ENCODE assay signal across 10 cellular contexts in genomic region chr7:40199076-40199802, GRCh38.
A peak's percentile ranks its signal among the peaks of the same experiment; 100 is the strongest.
DNase-seq lines count a peak whose midpoint lies in the region; ATAC-seq, FAIRE-seq and TF ChIP-seq lines count a peak whose summit lies in the region.
"Had no signal": no experiment of that assay in that cellular context is flagged by ENCODE, and none has a peak within 500 bp of the region (broad histone marks: within the 10 kb centered on the region; RNA-seq: fewer than 3 reads in every experiment).

No MANE protein-coding gene starts in this region.

- peak in 1 of 2 experiments; percentile 41; a peak in 1 of 5 replicates for TF ChIP-seq RAD21 in A549 (conservative IDR thresholded peaks at IDR 0.05 in 1 of 2, IDR thresholded peaks at IDR 0.05 in 1 of 2)

- 64% methylated on average over 2 of the region's 2 CpGs for WGBS in A549 (ENCODE audit: missing lambda C conversion rate)
- 52 to 64% methylated on average over 2 of the region's 2 CpGs for WGBS in GM23248 (ENCODE audit: low coverage in 1 of 2, low lambda C conversion rate in 2 of 2, missing lambda C conversion rate in 2 of 2), 2 experiments
- 40% methylated on average over 2 of the region's 2 CpGs for whole genome bisulfite sequencing in hepatocyte (ENCODE audit: low lambda C conversion rate, missing lambda C conversion rate)

- no peaks in the 10 kb centered on the region for H3K79me2 ChIP-seq in GM23248 (ENCODE audit: insufficient read depth)
- no peaks in the 10 kb centered on the region for H3K79me2 ChIP-seq in SU-DHL-6 (ENCODE audit: insufficient read depth, low read length)
- H3K79me2 ChIP-seq in hepatocyte, result no peaks in the 10 kb centered on the region

- in situ Hi-C loops in GM23248 (cut with MboI), result no loop called here

- H4K20me1 ChIP-seq in GM23248 (ENCODE audit: insufficient read depth) (no peaks in the 10 kb centered on the region), SU-DHL-6 (ENCODE audit: low read depth, low read length) (no peaks in the 10 kb centered on the region), hepatocyte (ENCODE audit: insufficient read depth, poor library complexity, severe bottlenecking) (no peaks in the 10 kb centered on the region)

- H3K4me3 ChIP-seq in A549 (no peak overlapping the region), GM23248 (no peak overlapping the region), SU-DHL-6 (ENCODE audit: insufficient read depth, low read length, poor library complexity, severe bottlenecking) (no peak overlapping the region), hepatocyte (no peak overlapping the region)

- CTCF ChIA-PET in A549 (lab: Yijun Ruan, JAX), result interaction anchor here (0.7 to 1.0 kb wide), 2 partner anchors 23 to 1421 kb away, joined by 3 read pairs; no protein-coding TSS in a partner anchor

- H3K27me3 ChIP-seq in GM23248 (replicated peaks; ENCODE audit: insufficient read depth) (no peaks in the 10 kb centered on the region), SU-DHL-6 (ENCODE audit: low read length) (no peaks in the 10 kb centered on the region), hepatocyte (no peaks in the 10 kb centered on the region)

- H3K9ac ChIP-seq in GM23248 (peak overlapping the region; percentile 68), SU-DHL-6 (ENCODE audit: low read length) (no peak overlapping the region)

- H3K4me1 ChIP-seq in A549 (no peaks in the 10 kb centered on the region), GM23248 (ENCODE audit: insufficient read depth) (peaks cover 36% of the 10 kb centered on the region), hepatocyte (ENCODE audit: insufficient read depth) (no peaks in the 10 kb centered on the region)

- H3K36me3 ChIP-seq in GM23248 (ENCODE audit: low read depth), result no peaks in the 10 kb centered on the region
- no peaks in the 10 kb centered on the region for H3K36me3 ChIP-seq in SU-DHL-6 (ENCODE audit: low read length)
- H3K36me3 ChIP-seq in hepatocyte (replicated peaks; ENCODE audit: insufficient read depth, low read depth), result no peaks in the 10 kb centered on the region

- H3K9me2 ChIP-seq in GM23248 (ENCODE audit: insufficient read depth) (no peaks in the 10 kb centered on the region), SU-DHL-6 (replicated peaks; ENCODE audit: insufficient read depth, low read length) (no peaks in the 10 kb centered on the region), hepatocyte (replicated peaks; ENCODE audit: insufficient read depth) (no peaks in the 10 kb centered on the region)

- DNase-seq in A549 (ENCODE audit: low read depth in 1 of 2, low spot score in 1 of 2) (peak in 1 of 2 experiments; percentile 25), GM23248 (peak; percentile 70), hepatocyte (ENCODE audit: low spot score) (peak; percentile 8), posterior cingulate gyrus (no peak)
- DNase-seq: NCI-H526 had no signal

- H3K4me2 ChIP-seq in A549 (no peak overlapping the region), GM23248 (ENCODE audit: unreplicated experiment) (no peak overlapping the region), SU-DHL-6 (ENCODE audit: low read depth, low read length, poor library complexity, severe bottlenecking) (no peak overlapping the region), hepatocyte (no peak overlapping the region)

- H3K9me3 ChIP-seq in A549, result no peaks in the 10 kb centered on the region
- no peaks in the 10 kb centered on the region for H3K9me3 ChIP-seq in GM23248 (ENCODE audit: low read depth)
- H3K9me3 ChIP-seq in SU-DHL-6 (ENCODE audit: insufficient read depth, low read length), result no peaks in the 10 kb centered on the region
- no peaks in the 10 kb centered on the region for H3K9me3 ChIP-seq in hepatocyte (ENCODE audit: low read depth)

- POLR2A ChIA-PET in A549 (lab: Yijun Ruan, JAX), result no interaction called here

- TF ChIP-seq CTCF in A549 (IDR thresholded peaks at IDR 0.05), result peak; percentile 31
- peak; percentile 44 for TF ChIP-seq CTCF in SU-DHL-6 (IDR thresholded peaks at IDR 0.05; ENCODE audit: insufficient read depth, low read length, poor library complexity, severe bottlenecking)
- TF ChIP-seq CTCF in hepatocyte (IDR thresholded peaks at IDR 0.05; ENCODE audit: poor library complexity), result peak; percentile 47

- no peak for TF ChIP-seq EP300 in A549 (IDR thresholded peaks at IDR 0.05)

- intact Hi-C loops in posterior cingulate gyrus (cut with DNase I), result no loop called here

- H2AFZ ChIP-seq in GM23248, result peak overlapping the region; percentile 77
- H2AFZ ChIP-seq in SU-DHL-6 (ENCODE audit: low read depth, low read length, severe bottlenecking), result no peak overlapping the region
- H2AFZ ChIP-seq in hepatocyte, result no peak overlapping the region

- H3F3A ChIP-seq in GM23248 (ENCODE audit: insufficient read depth) (peaks cover 10% of the 10 kb centered on the region), SU-DHL-6 (ENCODE audit: insufficient read depth) (no peaks in the 10 kb centered on the region)

- peak in 1 of 2 experiments; percentile 47; a peak in 3 of 6 replicates for ATAC-seq in A549
- no peak for ATAC-seq in GM19035 (IDR thresholded peaks at IDR 0.05; ENCODE audit: unreplicated experiment)
- no peak for ATAC-seq in GM21786 (IDR thresholded peaks at IDR 0.05; ENCODE audit: unreplicated experiment)
- ATAC-seq in GM19395 (IDR thresholded peaks at IDR 0.05; ENCODE audit: unreplicated experiment), result no peak

- TF ChIP-seq POLR2A in A549 (IDR thresholded peaks at IDR 0.05; ENCODE audit: low read length), result no peak

- FAIRE-seq in A549 (lab: Jason Lieb, UNC), result no peak
- FAIRE-seq: G401.6 had no signal

- no peak overlapping the region for H3K27ac ChIP-seq in A549
- H3K27ac ChIP-seq in GM23248, result peak overlapping the region; percentile 45
- H3K27ac ChIP-seq in SU-DHL-6 (ENCODE audit: low read depth, low read length), result no peak overlapping the region
- no peak overlapping the region for H3K27ac ChIP-seq in hepatocyte

TF ChIP-seq in A549, 52 proteins besides CTCF, POLR2A, EP300 and RAD21:
- TF ChIP-seq CHD2 (IDR thresholded peaks at IDR 0.05; ENCODE audit: low read length, partially characterized antibody) (no peak), ZFP36 (IDR thresholded peaks at IDR 0.05; ENCODE audit: borderline replicate concordance, partially characterized antibody) (no peak), MAZ (IDR thresholded peaks at IDR 0.05; ENCODE audit: borderline replicate concordance, low read depth, low read length) (no peak), EHMT2 (IDR thresholded peaks at IDR 0.05; ENCODE audit: low read depth) (no peak), RFX5 (IDR thresholded peaks at IDR 0.05) (no peak), ZSCAN20 (CRISPR knock-in tag; IDR thresholded peaks at IDR 0.05) (no peak), ZNF302 (CRISPR knock-in tag; IDR thresholded peaks at IDR 0.05) (no peak), MAFK (IDR thresholded peaks at IDR 0.05; ENCODE audit: partially characterized antibody) (peak; percentile 15)

Comparison
In these comparisons a context has a peak if more than half of its experiments do, and no peak if none do; other contexts are left out.
1. DNase-seq: peak in GM23248 (single experiment) and hepatocyte (single experiment); none in posterior cingulate gyrus (0 of 10).
2. Peak in every context shown above with its lines, with median percentiles within 50 percentile points of each other: CTCF ChIP-seq.